ENCODE assay signal across 17 cellular contexts in the genomic region with DNA sequence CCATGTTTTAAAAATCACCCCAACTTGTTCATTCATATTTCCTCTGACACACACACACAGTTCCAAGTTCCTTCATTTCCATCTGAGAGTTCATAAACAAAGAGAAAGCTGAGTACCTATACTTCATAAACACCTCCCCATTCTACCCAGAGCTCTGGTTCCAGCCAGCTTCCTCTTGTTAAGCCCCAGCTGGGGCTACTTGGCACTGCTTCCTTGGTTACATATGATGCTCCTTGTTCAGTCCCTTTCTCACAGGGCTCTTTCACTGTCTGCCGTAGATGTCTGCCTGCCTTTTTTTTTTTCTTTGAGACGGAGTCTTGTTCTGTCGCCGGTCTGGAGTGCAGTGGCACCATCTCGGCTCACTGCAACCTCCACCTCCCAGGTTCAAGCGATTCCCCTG.
DNase-seq lines count a peak whose midpoint lies in the region.
"Had no signal": no experiment of that assay in that cellular context is flagged by ENCODE, and none has a peak within 500 bp of the region (broad histone marks: within the 10 kb centered on the region; RNA-seq: fewer than 3 reads in every experiment).

No MANE protein-coding gene starts in this region.

- peaks cover 0 to 2% (median 1%) of the 10 kb centered on the region in 3 donors for H3K9me3 Mint-ChIP-seq in IgD-negative memory B cell
- H3K9me3 Mint-ChIP-seq in activated T-helper 2 cell treated with anti-CD3 and anti-CD28 coated beads, Interferon-gamma antibody, Interleukin-2, Interleukin-4, amounts not matched to agents 10 μg/mL and 5 μg/mL and 100 μg/mL, durations not matched to agents 14 hours and 24 hours and 36 hours: no peaks in the 10 kb centered on the region
- H3K9me3 Mint-ChIP-seq: activated CD4-positive, alpha-beta memory T cell treated with anti-CD3 and anti-CD28 coated beads for 36 hours; central memory CD8-positive, alpha-beta T cell; endodermal cell had no signal

- intact Hi-C loops in activated T-helper 2 cell treated with anti-CD3 and anti-CD28 coated beads, Interferon-gamma antibody, Interleukin-2, Interleukin-4, amounts not matched to agents 10 μg/mL and 5 μg/mL and 100 μg/mL, durations not matched to agents 14 hours and 24 hours and 36 hours (cut with micrococcal nuclease): no loop called here

- peak overlapping the region; percentile 59 to 90 (median 82) for H3K4me3 Mint-ChIP-seq in IgD-negative memory B cell
- H3K4me3 Mint-ChIP-seq in activated T-helper 2 cell treated with anti-CD3 and anti-CD28 coated beads, Interferon-gamma antibody, Interleukin-2, Interleukin-4, amounts not matched to agents 10 μg/mL and 5 μg/mL and 100 μg/mL, durations not matched to agents 14 hours and 24 hours and 36 hours (ENCODE audit: low read depth): no peak overlapping the region
- H3K4me3 Mint-ChIP-seq: activated CD4-positive, alpha-beta memory T cell treated with anti-CD3 and anti-CD28 coated beads for 36 hours; central memory CD8-positive, alpha-beta T cell; endodermal cell had no signal

- peaks cover 12 to 20% (median 15%) of the 10 kb centered on the region in 3 donors for H3K4me1 Mint-ChIP-seq in IgD-negative memory B cell
- no peaks in the 10 kb centered on the region for H3K4me1 Mint-ChIP-seq in activated T-helper 2 cell treated with anti-CD3 and anti-CD28 coated beads, Interferon-gamma antibody, Interleukin-2, Interleukin-4, amounts not matched to agents 10 μg/mL and 5 μg/mL and 100 μg/mL, durations not matched to agents 14 hours and 24 hours and 36 hours (ENCODE audit: low read depth)
- H3K4me1 Mint-ChIP-seq: central memory CD8-positive, alpha-beta T cell had no signal

- DNase-seq in NCI-H1092 treated with DMSO at 0.1 percent for 48 hours (lab: John Stamatoyannopoulos, UW) (peak; percentile 46), NCI-H1092 (lab: John Stamatoyannopoulos, UW) (no peak), NCI-H345 treated with DMSO at 0.1 percent for 48 hours (lab: John Stamatoyannopoulos, UW; ENCODE audit: unreplicated experiment) (peak; percentile 13), medulla oblongata (ENCODE audit: extremely low spot score) (peak; percentile 12), SK-N-DZ (ENCODE audit: low spot score) (no peak)
- no peak for DNase-seq in activated T-helper 2 cell treated with anti-CD3 and anti-CD28 coated beads, Interferon-gamma antibody, Interleukin-2, Interleukin-4, amounts not matched to agents 10 μg/mL and 5 μg/mL and 100 μg/mL, durations not matched to agents 14 hours and 24 hours and 36 hours (ENCODE audit: low spot score)
- DNase-seq in stimulated activated CD4-positive, alpha-beta T cell treated with anti-CD3 and anti-CD28 coated beads, Interleukin-4, amount 100 ng/mL, for 24 hours: no peak
- DNase-seq: 8988T; activated CD4-positive, alpha-beta memory T cell treated with anti-CD3 and anti-CD28 coated beads for 36 hours; amniotic stem cell; C1 segment of cervical spinal cord; endodermal cell; nucleus accumbens; stomach; SW 1271 had no signal

- peaks cover 2% of the 10 kb centered on the region for H3K27me3 Mint-ChIP-seq in IgD-negative memory B cell
- H3K27me3 Mint-ChIP-seq in activated T-helper 2 cell treated with anti-CD3 and anti-CD28 coated beads, Interferon-gamma antibody, Interleukin-2, Interleukin-4, amounts not matched to agents 10 μg/mL and 5 μg/mL and 100 μg/mL, durations not matched to agents 14 hours and 24 hours and 36 hours (ENCODE audit: low read depth): peaks cover 17% of the 10 kb centered on the region

- peak overlapping the region; percentile 64 to 97 (median 82) for H3K27ac Mint-ChIP-seq in IgD-negative memory B cell
- H3K27ac Mint-ChIP-seq in activated T-helper 2 cell treated with anti-CD3 and anti-CD28 coated beads, Interferon-gamma antibody, Interleukin-2, Interleukin-4, amounts not matched to agents 10 μg/mL and 5 μg/mL and 100 μg/mL, durations not matched to agents 14 hours and 24 hours and 36 hours: no peak overlapping the region
- H3K27ac Mint-ChIP-seq: activated CD4-positive, alpha-beta memory T cell treated with anti-CD3 and anti-CD28 coated beads for 36 hours; endodermal cell had no signal

- peaks cover 3% of the 10 kb centered on the region for H3K36me3 Mint-ChIP-seq in IgD-negative memory B cell
- H3K36me3 Mint-ChIP-seq in activated T-helper 2 cell treated with anti-CD3 and anti-CD28 coated beads, Interferon-gamma antibody, Interleukin-2, Interleukin-4, amounts not matched to agents 10 μg/mL and 5 μg/mL and 100 μg/mL, durations not matched to agents 14 hours and 24 hours and 36 hours (ENCODE audit: low read depth): no peaks in the 10 kb centered on the region
- H3K36me3 Mint-ChIP-seq: activated CD4-positive, alpha-beta memory T cell treated with anti-CD3 and anti-CD28 coated beads for 36 hours had no signal

Comparison
In these comparisons a context has a peak if more than half of its experiments do, and no peak if none do; other contexts are left out.
1. DNase-seq: peak in NCI-H1092 treated with DMSO at 0.1 percent for 48 hours (single experiment), NCI-H345 treated with DMSO at 0.1 percent for 48 hours (single experiment) and medulla oblongata (single experiment); none in NCI-H1092 (single experiment), activated T-helper 2 cell treated with anti-CD3 and anti-CD28 coated beads, Interferon-gamma antibody, Interleukin-2, Interleukin-4, amounts not matched to agents 10 μg/mL and 5 μg/mL and 100 μg/mL, durations not matched to agents 14 hours and 24 hours and 36 hours (single experiment), SK-N-DZ (single experiment) and stimulated activated CD4-positive, alpha-beta T cell treated with anti-CD3 and anti-CD28 coated beads, Interleukin-4, amount 100 ng/mL, for 24 hours (single experiment).